In the genomic region with DNA sequence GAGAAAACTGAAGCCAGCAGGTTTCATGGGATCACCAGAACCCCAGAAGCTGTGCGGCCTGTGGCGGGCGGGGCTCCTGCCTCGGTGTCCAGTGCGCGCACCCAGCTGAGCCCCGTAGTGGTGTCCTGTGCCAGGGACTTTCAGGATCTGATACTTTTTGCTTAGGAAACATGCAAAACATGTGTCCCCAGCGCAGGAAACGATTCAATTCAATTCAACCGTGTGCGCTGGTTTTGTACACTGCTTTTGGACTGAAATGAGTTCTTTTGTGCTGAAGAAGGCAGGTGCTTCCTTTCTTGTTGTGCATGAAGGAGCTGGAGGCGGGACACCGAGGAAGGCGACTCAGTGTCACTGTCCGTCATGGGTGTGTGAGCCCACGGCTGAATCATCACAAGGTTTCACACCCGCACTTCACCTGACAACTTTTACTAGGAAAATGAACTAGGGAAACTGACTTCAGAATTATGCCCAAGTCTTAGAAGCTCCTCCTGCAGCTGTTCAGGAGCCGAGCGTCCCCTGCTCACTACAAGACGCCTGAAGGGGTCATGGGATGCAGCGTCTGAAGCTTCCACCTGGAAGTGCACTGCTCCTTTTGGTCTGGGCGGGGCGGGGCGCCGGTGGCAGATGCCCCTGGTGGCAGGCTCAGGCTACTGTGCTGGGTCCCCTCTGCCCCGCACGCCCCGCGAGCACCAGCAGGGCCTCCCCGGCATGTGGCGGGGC, we compare ENCODE assay signal across 1 cellular context.
TF ChIP-seq lines count a peak whose summit lies in the region.

No MANE protein-coding gene starts in this region.

TF ChIP-seq in HepG2, 621 proteins besides CTCF, POLR2A, EP300 and RAD21 (continued from another document):
- TF ChIP-seq ZUFSP (CRISPR knock-in tag; IDR thresholded peaks at IDR 0.05; ENCODE audit: borderline replicate concordance) (no peak), KLF16 (CRISPR knock-in tag; IDR thresholded peaks at IDR 0.05) (no peak), TAF1 (CRISPR knock-in tag; IDR thresholded peaks at IDR 0.05) (no peak)
- TF ChIP-seq, protein P1, sequence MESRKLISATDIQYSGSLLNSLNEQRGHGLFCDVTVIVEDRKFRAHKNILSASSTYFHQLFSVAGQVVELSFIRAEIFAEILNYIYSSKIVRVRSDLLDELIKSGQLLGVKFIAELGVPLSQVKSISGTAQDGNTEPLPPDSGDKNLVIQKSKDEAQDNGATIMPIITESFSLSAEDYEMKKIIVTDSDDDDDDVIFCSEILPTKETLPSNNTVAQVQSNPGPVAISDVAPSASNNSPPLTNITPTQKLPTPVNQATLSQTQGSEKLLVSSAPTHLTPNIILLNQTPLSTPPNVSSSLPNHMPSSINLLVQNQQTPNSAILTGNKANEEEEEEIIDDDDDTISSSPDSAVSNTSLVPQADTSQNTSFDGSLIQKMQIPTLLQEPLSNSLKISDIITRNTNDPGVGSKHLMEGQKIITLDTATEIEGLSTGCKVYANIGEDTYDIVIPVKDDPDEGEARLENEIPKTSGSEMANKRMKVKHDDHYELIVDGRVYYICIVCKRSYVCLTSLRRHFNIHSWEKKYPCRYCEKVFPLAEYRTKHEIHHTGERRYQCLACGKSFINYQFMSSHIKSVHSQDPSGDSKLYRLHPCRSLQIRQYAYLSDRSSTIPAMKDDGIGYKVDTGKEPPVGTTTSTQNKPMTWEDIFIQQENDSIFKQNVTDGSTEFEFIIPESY (CRISPR knock-in tag; IDR thresholded peaks at IDR 0.05): peak; percentile 97
- TF ChIP-seq, protein P2, sequence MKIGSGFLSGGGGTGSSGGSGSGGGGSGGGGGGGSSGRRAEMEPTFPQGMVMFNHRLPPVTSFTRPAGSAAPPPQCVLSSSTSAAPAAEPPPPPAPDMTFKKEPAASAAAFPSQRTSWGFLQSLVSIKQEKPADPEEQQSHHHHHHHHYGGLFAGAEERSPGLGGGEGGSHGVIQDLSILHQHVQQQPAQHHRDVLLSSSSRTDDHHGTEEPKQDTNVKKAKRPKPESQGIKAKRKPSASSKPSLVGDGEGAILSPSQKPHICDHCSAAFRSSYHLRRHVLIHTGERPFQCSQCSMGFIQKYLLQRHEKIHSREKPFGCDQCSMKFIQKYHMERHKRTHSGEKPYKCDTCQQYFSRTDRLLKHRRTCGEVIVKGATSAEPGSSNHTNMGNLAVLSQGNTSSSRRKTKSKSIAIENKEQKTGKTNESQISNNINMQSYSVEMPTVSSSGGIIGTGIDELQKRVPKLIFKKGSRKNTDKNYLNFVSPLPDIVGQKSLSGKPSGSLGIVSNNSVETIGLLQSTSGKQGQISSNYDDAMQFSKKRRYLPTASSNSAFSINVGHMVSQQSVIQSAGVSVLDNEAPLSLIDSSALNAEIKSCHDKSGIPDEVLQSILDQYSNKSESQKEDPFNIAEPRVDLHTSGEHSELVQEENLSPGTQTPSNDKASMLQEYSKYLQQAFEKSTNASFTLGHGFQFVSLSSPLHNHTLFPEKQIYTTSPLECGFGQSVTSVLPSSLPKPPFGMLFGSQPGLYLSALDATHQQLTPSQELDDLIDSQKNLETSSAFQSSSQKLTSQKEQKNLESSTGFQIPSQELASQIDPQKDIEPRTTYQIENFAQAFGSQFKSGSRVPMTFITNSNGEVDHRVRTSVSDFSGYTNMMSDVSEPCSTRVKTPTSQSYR (CRISPR knock-in tag; IDR thresholded peaks at IDR 0.05; ENCODE audit: borderline replicate concordance): no peak
- TF ChIP-seq, protein P3, sequence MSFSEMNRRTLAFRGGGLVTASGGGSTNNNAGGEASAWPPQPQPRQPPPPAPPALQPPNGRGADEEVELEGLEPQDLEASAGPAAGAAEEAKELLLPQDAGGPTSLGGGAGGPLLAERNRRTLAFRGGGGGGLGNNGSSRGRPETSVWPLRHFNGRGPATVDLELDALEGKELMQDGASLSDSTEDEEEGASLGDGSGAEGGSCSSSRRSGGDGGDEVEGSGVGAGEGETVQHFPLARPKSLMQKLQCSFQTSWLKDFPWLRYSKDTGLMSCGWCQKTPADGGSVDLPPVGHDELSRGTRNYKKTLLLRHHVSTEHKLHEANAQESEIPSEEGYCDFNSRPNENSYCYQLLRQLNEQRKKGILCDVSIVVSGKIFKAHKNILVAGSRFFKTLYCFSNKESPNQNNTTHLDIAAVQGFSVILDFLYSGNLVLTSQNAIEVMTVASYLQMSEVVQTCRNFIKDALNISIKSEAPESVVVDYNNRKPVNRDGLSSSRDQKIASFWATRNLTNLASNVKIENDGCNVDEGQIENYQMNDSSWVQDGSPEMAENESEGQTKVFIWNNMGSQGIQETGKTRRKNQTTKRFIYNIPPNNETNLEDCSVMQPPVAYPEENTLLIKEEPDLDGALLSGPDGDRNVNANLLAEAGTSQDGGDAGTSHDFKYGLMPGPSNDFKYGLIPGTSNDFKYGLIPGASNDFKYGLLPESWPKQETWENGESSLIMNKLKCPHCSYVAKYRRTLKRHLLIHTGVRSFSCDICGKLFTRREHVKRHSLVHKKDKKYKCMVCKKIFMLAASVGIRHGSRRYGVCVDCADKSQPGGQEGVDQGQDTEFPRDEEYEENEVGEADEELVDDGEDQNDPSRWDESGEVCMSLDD (CRISPR knock-in tag; IDR thresholded peaks at IDR 0.05; ENCODE audit: borderline replicate concordance): no peak
